ENCODE assay signal across 1 cellular context in the genomic region with DNA sequence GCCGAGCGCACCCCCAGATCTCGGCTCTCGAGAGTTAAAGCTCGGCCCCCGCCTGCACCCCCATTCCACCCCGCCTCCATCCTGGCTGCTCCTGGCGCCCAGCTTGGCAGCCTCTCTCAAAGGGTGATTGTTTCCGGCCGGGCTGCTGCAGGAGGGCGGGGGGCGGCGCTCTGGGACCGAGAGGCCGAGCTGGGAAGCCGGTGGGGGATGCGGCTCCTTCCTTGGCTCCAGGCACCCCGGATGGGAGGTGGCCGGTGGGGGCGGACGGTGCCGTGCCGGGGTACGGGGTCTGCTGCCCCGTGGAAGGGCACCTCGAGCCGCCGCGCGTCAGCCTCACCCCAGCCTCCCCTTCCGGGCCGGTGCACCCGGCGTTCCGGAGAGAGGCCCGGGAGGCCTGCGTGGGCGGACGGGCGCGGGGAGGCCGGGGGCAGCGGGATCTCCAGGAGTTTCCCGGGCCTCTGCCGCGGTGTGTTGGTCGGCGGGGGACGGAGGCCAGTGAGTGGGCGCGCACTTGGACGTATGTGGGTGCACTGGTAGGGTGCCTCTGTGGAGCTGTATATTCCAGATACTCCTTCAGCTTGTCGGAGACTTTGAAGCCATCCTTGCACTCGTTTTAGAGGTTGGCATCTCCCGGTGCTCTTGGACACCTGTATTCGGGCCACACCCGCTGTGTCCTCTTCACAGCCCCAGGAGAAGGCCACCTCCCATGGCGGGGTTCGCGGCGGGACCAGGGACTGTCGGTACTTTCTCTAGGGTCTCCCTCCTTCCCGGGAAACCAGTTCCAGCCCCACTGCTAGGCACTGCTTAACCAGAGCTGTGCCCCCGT.
TF ChIP-seq lines count a peak whose summit lies in the region.

No MANE protein-coding gene starts in this region.

TF ChIP-seq in H1, 55 proteins besides CTCF, POLR2A, EP300 and RAD21:
- TF ChIP-seq USF2 (IDR thresholded peaks at IDR 0.05; ENCODE audit: low read length) (no peak), EGR1 (IDR thresholded peaks at IDR 0.05; ENCODE audit: borderline replicate concordance, low read depth, low read length) (peak; percentile 95), KDM4A (IDR thresholded peaks at IDR 0.05; ENCODE audit: low read depth, low read length, severe bottlenecking) (peak; percentile 77)
TF ChIP-seq in H1: peak in this region for 2.
